Comparison of ENCODE assay signal across 12 cellular contexts in the genomic region with DNA sequence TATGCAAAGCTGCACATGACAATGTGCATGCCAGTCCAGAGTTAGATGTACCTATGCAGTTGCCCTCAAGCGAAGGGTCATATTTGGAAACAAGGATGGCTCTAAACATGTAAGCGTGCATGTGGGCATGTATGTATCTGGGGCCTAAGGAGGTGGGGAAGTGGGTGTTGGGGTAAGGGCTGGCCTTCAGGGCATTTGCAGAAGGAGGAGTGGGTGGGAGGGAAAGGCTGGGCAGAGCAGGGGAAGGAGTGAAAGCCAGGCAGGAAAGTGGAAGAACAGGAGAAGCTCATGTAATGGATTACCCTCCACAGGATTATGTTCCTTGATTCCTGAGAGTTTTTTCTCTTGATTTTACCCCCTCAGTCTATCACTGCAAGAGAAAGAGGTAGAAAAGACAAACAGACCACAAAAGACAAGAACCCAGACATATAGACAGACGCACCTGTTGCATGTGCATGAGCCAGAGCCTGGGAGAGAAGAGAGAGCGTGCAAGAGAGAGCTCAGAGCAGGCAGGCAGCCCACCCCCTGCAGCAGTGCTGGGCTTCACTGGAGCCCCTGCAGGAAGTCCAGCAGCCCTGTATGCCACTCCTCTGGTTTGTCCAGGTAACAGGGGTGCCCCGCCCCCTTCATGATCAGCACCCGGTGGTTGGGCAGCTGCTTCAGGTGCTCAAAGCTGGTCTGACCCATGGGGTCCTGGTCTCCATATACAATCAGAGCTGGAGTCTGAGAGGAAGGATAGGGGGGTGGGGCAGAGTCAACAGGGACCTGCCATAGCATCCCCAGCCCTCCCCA. TPM values are rescaled to one million over a fixed set of nuclear protein-coding genes. Genes with fewer than 3 reads are reported as not detected.
DNase-seq lines count a peak whose midpoint lies in the region; ATAC-seq and TF ChIP-seq lines count a peak whose summit lies in the region.
"Had no signal": no experiment of that assay in that cellular context is flagged by ENCODE, and none has a peak within 500 bp of the region (broad histone marks: within the 10 kb centered on the region; RNA-seq: fewer than 3 reads in every experiment).

No MANE protein-coding gene starts in this region.

- TF ChIP-seq RAD21 in Ishikawa (IDR thresholded peaks at IDR 0.05; ENCODE audit: low read depth), result no peak

- intact Hi-C loops in activated CD8-positive, alpha-beta T cell treated with anti-CD3 and anti-CD28 coated beads for 36 hours (cut with micrococcal nuclease), result no loop called here
- intact Hi-C loops in gastrocnemius medialis (cut with DNase I; ENCODE audit: low total_unique reads), result loop anchor here (5.0 kb wide), 1 partner anchor 1193 kb away; the partner anchor contains the start of gene PRKCD

- CTCF ChIA-PET in activated CD8-positive, alpha-beta T cell treated with anti-CD3 and anti-CD28 coated beads, Interleukin-2, amount 10 ng/mL, durations not matched to agents 7 days and 5 days (lab: Charles Lee), result interaction anchor here (3.8 to 4.0 kb wide), 2 partner anchors 13 to 27 kb away, joined by 14 to 19 read pairs; partner anchors contain the start of genes ACY1, PARP3 and RRP9
- CTCF ChIA-PET in activated CD8-positive, alpha-beta T cell treated with anti-CD3 and anti-CD28 coated beads for 36 hours (lab: Charles Lee), result interaction anchor here (1.5 to 3.3 kb wide), 3 partner anchors 13 to 33 kb away, joined by 3 to 14 read pairs (median 8); partner anchors contain the start of genes ACY1, PARP3 and RRP9

- peaks cover 28% of the 10 kb centered on the region for H3K4me1 Mint-ChIP-seq in activated CD8-positive, alpha-beta T cell treated with anti-CD3 and anti-CD28 coated beads, Interleukin-2, amount 10 ng/mL, durations not matched to agents 7 days and 5 days (ENCODE audit: low read depth)
- H3K4me1 Mint-ChIP-seq in activated CD8-positive, alpha-beta T cell treated with anti-CD3 and anti-CD28 coated beads for 36 hours (ENCODE audit: low read depth), result peaks cover 19% of the 10 kb centered on the region
- H3K4me1 Mint-ChIP-seq in effector memory CD8-positive, alpha-beta T cell (ENCODE audit: low read depth in 2 of 2), result peaks cover 24 to 38% of the 10 kb centered on the region in 2 donors

- H3K27ac ChIP-seq in gastrocnemius medialis, result peak overlapping the region; percentile 90 to 100 (median 94)

- no peaks in the 10 kb centered on the region for H3K36me3 ChIP-seq in gastrocnemius medialis
- H3K36me3 ChIP-seq: BE2C, Peyer's patch had no signal

- ATAC-seq in activated CD8-positive, alpha-beta T cell treated with anti-CD3 and anti-CD28 coated beads, Interleukin-2, amount 10 ng/mL, durations not matched to agents 7 days and 5 days, result no peak
- no peak for ATAC-seq in activated CD8-positive, alpha-beta T cell treated with anti-CD3 and anti-CD28 coated beads for 36 hours
- ATAC-seq in effector memory CD8-positive, alpha-beta T cell (replicated peaks), result no peak
- ATAC-seq in gastrocnemius medialis, result no peak
- ATAC-seq in HG02973 (IDR thresholded peaks at IDR 0.05; ENCODE audit: unreplicated experiment), result no peak
- no peak for ATAC-seq in HG03095 (IDR thresholded peaks at IDR 0.05; ENCODE audit: unreplicated experiment)

- POLR2A ChIA-PET in activated CD8-positive, alpha-beta T cell treated with anti-CD3 and anti-CD28 coated beads, Interleukin-2, amount 10 ng/mL, durations not matched to agents 7 days and 5 days (lab: Charles Lee), result interaction anchor here (1.0 kb wide), 1 partner anchor 14 kb away, joined by 3 read pairs; the partner anchor contains the start of gene ACY1
- POLR2A ChIA-PET in activated CD8-positive, alpha-beta T cell treated with anti-CD3 and anti-CD28 coated beads for 36 hours (lab: Charles Lee), result interaction anchor here (1.1 to 1.8 kb wide), 5 partner anchors 12 to 32 kb away, joined by 3 to 11 read pairs (median 6); partner anchors contain the start of gene RRP9

- no peak overlapping the region for H3K4me3 Mint-ChIP-seq in activated CD8-positive, alpha-beta T cell treated with anti-CD3 and anti-CD28 coated beads, Interleukin-2, amount 10 ng/mL, durations not matched to agents 7 days and 5 days
- H3K4me3 Mint-ChIP-seq in activated CD8-positive, alpha-beta T cell treated with anti-CD3 and anti-CD28 coated beads for 36 hours, result no peak overlapping the region
- H3K4me3 Mint-ChIP-seq in effector memory CD8-positive, alpha-beta T cell, result peak overlapping the region; percentile 20 to 90

- no peaks in the 10 kb centered on the region for H3K27me3 ChIP-seq in gastrocnemius medialis
- H3K27me3 ChIP-seq: BE2C, Peyer's patch had no signal

- H3K4me3 ChIP-seq in gastrocnemius medialis, result no peak overlapping the region

- no peaks in the 10 kb centered on the region for H3K9me3 Mint-ChIP-seq in activated CD8-positive, alpha-beta T cell treated with anti-CD3 and anti-CD28 coated beads, Interleukin-2, amount 10 ng/mL, durations not matched to agents 7 days and 5 days (ENCODE audit: insufficient read depth)
- no peaks in the 10 kb centered on the region for H3K9me3 Mint-ChIP-seq in activated CD8-positive, alpha-beta T cell treated with anti-CD3 and anti-CD28 coated beads for 36 hours
- H3K9me3 Mint-ChIP-seq in effector memory CD8-positive, alpha-beta T cell, result no peaks in the 10 kb centered on the region

- no peaks in the 10 kb centered on the region for H3K9me3 ChIP-seq in gastrocnemius medialis
- H3K9me3 ChIP-seq: BE2C, Peyer's patch had no signal

- in situ Hi-C loops in gastrocnemius medialis (cut with MboI; ENCODE audit: low sequenced_read_pairs in 4 of 4), result no loop called here

- DNase-seq in activated CD8-positive, alpha-beta T cell treated with anti-CD3 and anti-CD28 coated beads, Interleukin-2, amount 10 ng/mL, durations not matched to agents 7 days and 5 days, result no peak
- DNase-seq in activated CD8-positive, alpha-beta T cell treated with anti-CD3 and anti-CD28 coated beads for 36 hours, result no peak
- DNase-seq in effector memory CD8-positive, alpha-beta T cell, result no peak
- no peak for DNase-seq in gastrocnemius medialis
- DNase-seq in GM10266 (ENCODE audit: extremely low spot score), result no peak
- DNase-seq: activated CD4-positive, alpha-beta T cell treated with anti-CD3 and anti-CD28 coated beads for 48 hours; NCI-H1048; Peyer's patch had no signal

- no peak for TF ChIP-seq EP300 in Ishikawa (IDR thresholded peaks at IDR 0.05; ENCODE audit: borderline replicate concordance)

- peaks cover 3% of the 10 kb centered on the region for H3K27me3 Mint-ChIP-seq in activated CD8-positive, alpha-beta T cell treated with anti-CD3 and anti-CD28 coated beads, Interleukin-2, amount 10 ng/mL, durations not matched to agents 7 days and 5 days (ENCODE audit: low read depth)
- no peaks in the 10 kb centered on the region for H3K27me3 Mint-ChIP-seq in activated CD8-positive, alpha-beta T cell treated with anti-CD3 and anti-CD28 coated beads for 36 hours
- H3K27me3 Mint-ChIP-seq in effector memory CD8-positive, alpha-beta T cell, result peaks cover 0 to 8% of the 10 kb centered on the region in 2 donors

- H3K4me1 ChIP-seq in gastrocnemius medialis, result peaks cover 47 to 48% of the 10 kb centered on the region in 2 donors

- peak overlapping the region; percentile 75 for H3K27ac Mint-ChIP-seq in activated CD8-positive, alpha-beta T cell treated with anti-CD3 and anti-CD28 coated beads, Interleukin-2, amount 10 ng/mL, durations not matched to agents 7 days and 5 days
- H3K27ac Mint-ChIP-seq in activated CD8-positive, alpha-beta T cell treated with anti-CD3 and anti-CD28 coated beads for 36 hours, result no peak overlapping the region
- peak overlapping the region in 1 of 2 donors; percentile 91 for H3K27ac Mint-ChIP-seq in effector memory CD8-positive, alpha-beta T cell

- H3K36me3 Mint-ChIP-seq in activated CD8-positive, alpha-beta T cell treated with anti-CD3 and anti-CD28 coated beads, Interleukin-2, amount 10 ng/mL, durations not matched to agents 7 days and 5 days (ENCODE audit: low read depth), result no peaks in the 10 kb centered on the region
- peaks cover 5% of the 10 kb centered on the region for H3K36me3 Mint-ChIP-seq in activated CD8-positive, alpha-beta T cell treated with anti-CD3 and anti-CD28 coated beads for 36 hours (ENCODE audit: low read depth)
- H3K36me3 Mint-ChIP-seq in effector memory CD8-positive, alpha-beta T cell (ENCODE audit: insufficient read depth), result peaks cover 7% of the 10 kb centered on the region

- no peak for TF ChIP-seq CTCF in activated CD8-positive, alpha-beta T cell treated with anti-CD3 and anti-CD28 coated beads for 36 hours (IDR thresholded peaks at IDR 0.05)
- TF ChIP-seq CTCF in gastrocnemius medialis (IDR thresholded peaks at IDR 0.05 in 4 of 5, conservative IDR thresholded peaks at IDR 0.05 in 1 of 5), result no peak
- TF ChIP-seq CTCF in GM10266 (IDR thresholded peaks at IDR 0.05; ENCODE audit: control insufficient read depth, insufficient read depth, low read depth, missing control alignments), result no peak

- TF ChIP-seq POLR2A in gastrocnemius medialis (IDR thresholded peaks at IDR 0.05), result no peak

TF ChIP-seq in Ishikawa, 13 proteins besides CTCF, POLR2A, EP300 and RAD21:
- 0 out of 2 replicates have a peak, but pooled peaks have one; percentile 35 for TF ChIP-seq ZBTB7A (IDR thresholded peaks at IDR 0.05; ENCODE audit: low read depth)
- no peak for TF ChIP-seq NFIC (IDR thresholded peaks at IDR 0.05)
- TF ChIP-seq FOXM1 (IDR thresholded peaks at IDR 0.05; ENCODE audit: borderline replicate concordance, low read depth), result no peak
TF ChIP-seq in Ishikawa: peak in this region for 1.

RNA-seq across cellular contexts. Expression of gene PCBP4, which starts 1.8 kb away (rescaled TPM):
- 10 to 100 TPM; 12.7 to 16.1 TPM for total RNA-seq in activated CD8-positive, alpha-beta T cell treated with anti-CD3 and anti-CD28 coated beads, Interleukin-2, amount 10 ng/mL, durations not matched to agents 7 days and 5 days
- 1 to 10 TPM; 8.4 to 9.6 TPM for total RNA-seq in activated CD8-positive, alpha-beta T cell treated with anti-CD3 and anti-CD28 coated beads for 36 hours
- total RNA-seq in gastrocnemius medialis, result 100 to 1,000 TPM; 184 to 320 (median 199) TPM

RNA-seq across cellular contexts. Expression of gene ABHD14B, which starts 4.8 kb away (rescaled TPM):
- 10 to 100 TPM; 31.4 to 38.0 TPM for total RNA-seq in activated CD8-positive, alpha-beta T cell treated with anti-CD3 and anti-CD28 coated beads, Interleukin-2, amount 10 ng/mL, durations not matched to agents 7 days and 5 days
- total RNA-seq in activated CD8-positive, alpha-beta T cell treated with anti-CD3 and anti-CD28 coated beads for 36 hours, result 10 to 100 TPM; 70.7 to 73.6 TPM
- 10 to 100 TPM; 11.2 to 21.0 (median 17.2) TPM for total RNA-seq in gastrocnemius medialis

RNA-seq across cellular contexts. Expression of gene ABHD14A, which starts 5.8 kb away (rescaled TPM):
- total RNA-seq in activated CD8-positive, alpha-beta T cell treated with anti-CD3 and anti-CD28 coated beads, Interleukin-2, amount 10 ng/mL, durations not matched to agents 7 days and 5 days, result 10 to 100 TPM; 10.5 to 11.7 TPM
- total RNA-seq in activated CD8-positive, alpha-beta T cell treated with anti-CD3 and anti-CD28 coated beads for 36 hours, result 1 to 10 TPM; 8.9 to 9.5 TPM
- 10 to 100 TPM in 3 of 4 donors, 1 to 10 TPM in 1; 8.7 to 37.9 (median 29.9) TPM for total RNA-seq in gastrocnemius medialis

RNA-seq across cellular contexts. Expression of gene GPR62, which starts 13.9 kb away (rescaled TPM):
- total RNA-seq in activated CD8-positive, alpha-beta T cell treated with anti-CD3 and anti-CD28 coated beads, Interleukin-2, amount 10 ng/mL, durations not matched to agents 7 days and 5 days, result not detected
- total RNA-seq in activated CD8-positive, alpha-beta T cell treated with anti-CD3 and anti-CD28 coated beads for 36 hours, result not detected
- total RNA-seq in gastrocnemius medialis, result 1 to 10 TPM in 1 of 4 donors, under 1 TPM in 3; 0.18 to 2.5 (median 0.37) TPM
- total RNA-seq: Peyer's patch had no signal

RNA-seq across cellular contexts. Expression of gene ACY1, which starts 14.3 kb away (rescaled TPM):
- 10 to 100 TPM; 17.4 to 21.2 TPM for total RNA-seq in activated CD8-positive, alpha-beta T cell treated with anti-CD3 and anti-CD28 coated beads, Interleukin-2, amount 10 ng/mL, durations not matched to agents 7 days and 5 days
- 10 to 100 TPM; 61.8 to 64.5 TPM for total RNA-seq in activated CD8-positive, alpha-beta T cell treated with anti-CD3 and anti-CD28 coated beads for 36 hours
- total RNA-seq in gastrocnemius medialis, result 10 to 100 TPM; 33.5 to 79.3 (median 43.2) TPM

Comparison
In these comparisons a context has a peak if more than half of its experiments do, and no peak if none do; other contexts are left out.
1. H3K4me3 Mint-ChIP-seq: peak in effector memory CD8-positive, alpha-beta T cell (2 of 2); none in activated CD8-positive, alpha-beta T cell treated with anti-CD3 and anti-CD28 coated beads, Interleukin-2, amount 10 ng/mL, durations not matched to agents 7 days and 5 days (single experiment) and activated CD8-positive, alpha-beta T cell treated with anti-CD3 and anti-CD28 coated beads for 36 hours (single experiment).
2. RNA of gene PCBP4, which starts 1.8 kb away (total RNA-seq): 184 to 320 TPM in gastrocnemius medialis; 12.7 to 16.1 TPM in activated CD8-positive, alpha-beta T cell treated with anti-CD3 and anti-CD28 coated beads, Interleukin-2, amount 10 ng/mL, durations not matched to agents 7 days and 5 days and 8.4 to 9.6 TPM in activated CD8-positive, alpha-beta T cell treated with anti-CD3 and anti-CD28 coated beads for 36 hours; every median in the first group is over 10 times any median in the second.